9 cellular contexts compared by ENCODE assay signal in the genomic region with DNA sequence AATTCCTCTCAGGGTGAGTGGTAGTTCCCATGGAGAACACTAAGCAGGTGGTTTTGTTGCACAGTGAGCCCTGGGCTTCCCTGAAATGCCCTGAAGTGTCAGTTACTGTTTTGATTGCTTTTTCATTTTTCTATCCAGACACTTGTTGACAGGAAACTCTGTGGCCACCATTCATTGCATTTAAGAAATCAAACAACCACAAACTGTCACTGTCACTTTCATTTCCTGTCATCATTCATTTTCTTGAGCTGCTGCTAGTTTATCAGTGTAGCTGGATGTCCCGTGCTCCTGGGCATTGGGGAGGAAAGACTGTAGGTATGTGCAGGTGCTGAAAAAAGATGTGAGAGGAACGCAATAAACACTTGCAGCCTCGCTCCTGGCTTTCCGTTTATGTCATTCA.
DNase-seq lines count a peak whose midpoint lies in the region; ATAC-seq, FAIRE-seq and TF ChIP-seq lines count a peak whose summit lies in the region.
"Had no signal": no experiment of that assay in that cellular context is flagged by ENCODE, and none has a peak within 500 bp of the region (broad histone marks: within the 10 kb centered on the region; RNA-seq: fewer than 3 reads in every experiment).

No MANE protein-coding gene starts in this region.

- peaks cover 16% of the 10 kb centered on the region for H3K4me1 Mint-ChIP-seq in activated naive CD8-positive, alpha-beta T cell treated with anti-CD3 and anti-CD28 coated beads for 36 hours

- H3K4me1 ChIP-seq in upper lobe of right lung = no peaks in the 10 kb centered on the region

- H3K9me3 ChIP-seq in KOPT-K1 (ENCODE audit: insufficient read depth, low read length, poor library complexity, severe bottlenecking) = peaks cover 5% of the 10 kb centered on the region
- no peaks in the 10 kb centered on the region for H3K9me3 ChIP-seq in upper lobe of right lung

- intact Hi-C loops in upper lobe of right lung (cut with DNase I) = no loop called here

- H3K27ac ChIP-seq in KOPT-K1 (ENCODE audit: low read depth, low read length, poor library complexity, severe bottlenecking) (peak overlapping the region; percentile 81), upper lobe of right lung (no peak overlapping the region)

- no peak overlapping the region for H3K4me3 Mint-ChIP-seq in activated naive CD8-positive, alpha-beta T cell treated with anti-CD3 and anti-CD28 coated beads for 36 hours

- H3K27me3 Mint-ChIP-seq in activated naive CD8-positive, alpha-beta T cell treated with anti-CD3 and anti-CD28 coated beads for 36 hours = peaks cover 44% of the 10 kb centered on the region

- H3K27ac Mint-ChIP-seq in activated naive CD8-positive, alpha-beta T cell treated with anti-CD3 and anti-CD28 coated beads for 36 hours = no peak overlapping the region

- H3K36me3 ChIP-seq in KOPT-K1 (ENCODE audit: insufficient read depth, low read length) (no peaks in the 10 kb centered on the region), upper lobe of right lung (no peaks in the 10 kb centered on the region)

- H3K9me3 Mint-ChIP-seq in activated naive CD8-positive, alpha-beta T cell treated with anti-CD3 and anti-CD28 coated beads for 36 hours = peaks cover 5% of the 10 kb centered on the region

- no peak for TF ChIP-seq CTCF in upper lobe of right lung (IDR thresholded peaks at IDR 0.05)

- ATAC-seq in GM18861 (IDR thresholded peaks at IDR 0.05; ENCODE audit: unreplicated experiment) = peak; percentile 98
- peak; percentile 90 for ATAC-seq in GM21786 (IDR thresholded peaks at IDR 0.05; ENCODE audit: unreplicated experiment)
- ATAC-seq in upper lobe of right lung = no peak

- H3K4me3 ChIP-seq in upper lobe of right lung = no peak overlapping the region

- no peak for FAIRE-seq in RCC 7860 (lab: Jason Lieb, UNC)
- FAIRE-seq: keratinocyte had no signal

- no peaks in the 10 kb centered on the region for H3K27me3 ChIP-seq in upper lobe of right lung

- peak; percentile 18 for DNase-seq in activated naive CD8-positive, alpha-beta T cell treated with anti-CD3 and anti-CD28 coated beads for 36 hours
- DNase-seq in upper lobe of right lung = no peak
- DNase-seq in 8988T = no peak
- DNase-seq in RCC 7860 (ENCODE audit: low spot score) = no peak
- no peak for DNase-seq in NK-92 treated with Interleukin-12 subunit alpha and Interleukin-12 subunit beta, amount 100 ng/mL, for 24 hours (lab: John Stamatoyannopoulos, UW)

- H3K36me3 Mint-ChIP-seq in activated naive CD8-positive, alpha-beta T cell treated with anti-CD3 and anti-CD28 coated beads for 36 hours = no peaks in the 10 kb centered on the region
